21 cellular contexts compared by ENCODE assay signal in genomic region chr15:53115563-53115962, GRCh38.
"Had no signal": no experiment of that assay in that cellular context is flagged by ENCODE, and none has a peak within 500 bp of the region (broad histone marks: within the 10 kb centered on the region; RNA-seq: fewer than 3 reads in every experiment).

No MANE protein-coding gene starts in this region.

- H3K9me3 ChIP-seq: esophagus squamous epithelium, prostate gland, suprapubic skin, thyroid gland, upper lobe of left lung, uterus had no signal

- H3K27me3 ChIP-seq: esophagus squamous epithelium, gastroesophageal sphincter, suprapubic skin, thyroid gland, upper lobe of left lung, uterus had no signal

- ATAC-seq: gastroesophageal sphincter; left cardiac atrium; left ventricle myocardium superior; naive thymus-derived CD4-positive, alpha-beta T cell; sciatic nerve had no signal

- H3K36me3 ChIP-seq: esophagus squamous epithelium, gastroesophageal sphincter, prostate gland, suprapubic skin, thyroid gland, upper lobe of left lung, uterus had no signal

- H3K27ac ChIP-seq: esophagus squamous epithelium, gastroesophageal sphincter, parathyroid adenoma, prostate gland, suprapubic skin, thyroid gland, upper lobe of left lung, uterus had no signal

- H3K4me3 ChIP-seq: esophagus squamous epithelium, gastroesophageal sphincter, lung, prostate gland, suprapubic skin, thyroid gland, upper lobe of left lung, uterus had no signal

- DNase-seq: esophagus squamous epithelium; foreskin fibroblast; glutamatergic neuron; kidney; left cardiac atrium; left ventricle myocardium superior; mesenchymal stem cell; midbrain; naive thymus-derived CD4-positive, alpha-beta T cell; nephron progenitor cell; retina; stimulated activated naive CD4-positive, alpha-beta T cell treated with Interleukin-2 at 50 U/mL for 16 hours; thyroid gland; upper lobe of left lung; uterus had no signal

- H3K4me1 ChIP-seq: esophagus squamous epithelium, gastroesophageal sphincter, parathyroid adenoma, prostate gland, suprapubic skin, thyroid gland, upper lobe of left lung, uterus had no signal
